In the genomic region with DNA sequence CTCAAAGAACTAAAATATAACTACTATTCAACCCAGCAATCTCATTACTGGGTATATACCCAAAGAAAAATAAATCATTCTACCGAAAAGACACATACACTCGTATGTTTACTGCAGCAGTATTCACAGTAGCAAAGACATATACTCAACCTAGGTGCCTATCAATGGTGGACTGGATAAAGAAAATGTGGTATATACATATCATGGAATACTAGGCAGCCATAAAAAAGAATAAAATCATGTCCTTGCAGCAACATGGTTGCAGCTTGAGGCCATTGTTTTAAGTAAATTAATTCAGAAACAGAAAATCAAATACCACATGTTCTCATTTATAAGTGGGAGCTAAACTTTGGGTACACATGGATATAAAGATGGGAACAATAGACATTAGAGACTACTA, we compare ENCODE assay signal across 31 cellular contexts.
DNase-seq lines count a peak whose midpoint lies in the region; ATAC-seq, FAIRE-seq and TF ChIP-seq lines count a peak whose summit lies in the region.
"Had no signal": no experiment of that assay in that cellular context is flagged by ENCODE, and none has a peak within 500 bp of the region (broad histone marks: within the 10 kb centered on the region; RNA-seq: fewer than 3 reads in every experiment).

No MANE protein-coding gene starts in this region.

- H3K4me3 ChIP-seq in HEK293 (ENCODE audit: low read depth, low read length) (no peak overlapping the region), K562 (no peak overlapping the region)
- H3K4me3 ChIP-seq: A549; BLaER1; BLaER1 treated with 17β-estradiol and CSF1 and Interleukin-3, amounts not matched to agents 10 nM and 100 nM had no signal

- TF ChIP-seq RAD21 in K562 (CRISPR knock-in tag; conservative IDR thresholded peaks at IDR 0.05 in 1 of 2, IDR thresholded peaks at IDR 0.05 in 1 of 2), result no peak

- no peaks in the 10 kb centered on the region for H3K9me1 ChIP-seq in K562 (ENCODE audit: control insufficient read depth, insufficient read depth, low read length)

- DNase-seq in K562 (ENCODE audit: extremely low read depth in 1 of 4, low spot score in 3 of 4) (no peak), UCSD-AML1 (lab: John Stamatoyannopoulos, UW; ENCODE audit: unreplicated experiment) (no peak)
- DNase-seq in activated effector memory CD4-positive, alpha-beta T cell treated with Interleukin-2 at 50 U/mL for 16 hours, result no peak
- DNase-seq: 8988T; ACHN; AML-193; BE2C; C1 segment of cervical spinal cord; Caco-2; Calu3; CD4-positive, alpha-beta memory T cell; CD4-positive, alpha-beta T cell; CD4-positive, CD25-positive, alpha-beta regulatory T cell; CD8-positive, alpha-beta memory T cell; CD8-positive, alpha-beta T cell; COR-L47; DMS 273 treated with DMSO at 0.1 percent for 48 hours; DMS153; DMS53; DMS79; DMS79 treated with DMSO at 0.1 percent for 48 hours; DND-41; EL had no signal

- no peak overlapping the region for H3K4me2 ChIP-seq in K562 (ENCODE audit: insufficient read depth, low read length)
- H3K4me2 ChIP-seq: A549; BLaER1; BLaER1 treated with 17β-estradiol and CSF1 and Interleukin-3, amounts not matched to agents 10 nM and 100 nM had no signal

- no peaks in the 10 kb centered on the region for H3K79me2 ChIP-seq in K562 (ENCODE audit: control insufficient read depth, insufficient read depth, low read length)

- CTCF ChIA-PET in HEK293 (lab: Yijun Ruan, JAX) (no interaction called here), K562 (lab: Yijun Ruan, JAX; ENCODE audit: low intra/inter-chr PET ratio) (no interaction called here)

- TF ChIP-seq EP300 in K562 (IDR thresholded peaks at IDR 0.05; ENCODE audit: low read length), result no peak

- H3K9me3 ChIP-seq in HEK293 (ENCODE audit: control insufficient read depth, insufficient read depth, low read depth, low read length) (no peaks in the 10 kb centered on the region), K562 (replicated peaks; ENCODE audit: control insufficient read depth, insufficient read depth, low read depth, low read length) (no peaks in the 10 kb centered on the region)
- H3K9me3 ChIP-seq: A549, BE2C, Caco-2 had no signal

- no peaks in the 10 kb centered on the region for H3K4me1 ChIP-seq in HEK293 (ENCODE audit: control insufficient read depth, insufficient read depth, low read length)
- H3K4me1 ChIP-seq in K562 (replicated peaks in 1 of 2; ENCODE audit: control insufficient read depth in 2 of 2, insufficient read depth in 2 of 2, low read length in 2 of 2), result peaks cover 16 to 25% of the 10 kb centered on the region in 2 experiments; a peak in 4 of 5 replicates
- H3K4me1 ChIP-seq: A549; BE2C; BLaER1; BLaER1 treated with 17β-estradiol and CSF1 and Interleukin-3, amounts not matched to agents 10 nM and 100 nM had no signal

- BruUV-seq in K562 (replicated peaks; lab: Mats Ljungman, UMichigan), result no TSS peak

- peak overlapping the region; percentile 88; the same call in 1 of the 2 replicates for H2AFZ ChIP-seq in K562 (ENCODE audit: low read depth, low read length)

- in situ Hi-C loops in K562 (cut with MboI), result no loop called here

- no peak for ATAC-seq in K562
- ATAC-seq: A549; CD8-positive, alpha-beta T cell had no signal

- no peaks in the 10 kb centered on the region for H3K36me3 ChIP-seq in HEK293 (ENCODE audit: control insufficient read depth in 2 of 2, insufficient read depth in 1 of 2, low read length in 2 of 2)
- H3K36me3 ChIP-seq in K562 (ENCODE audit: control insufficient read depth, insufficient read depth, low read length), result no peaks in the 10 kb centered on the region
- H3K36me3 ChIP-seq: BE2C; BLaER1; BLaER1 treated with 17β-estradiol and CSF1 and Interleukin-3, amounts not matched to agents 10 nM and 100 nM had no signal

- FAIRE-seq in K562 (lab: Jason Lieb, UNC), result no peak
- FAIRE-seq: A204.1, A549, D721Med had no signal

- H4K20me1 ChIP-seq in K562 (replicated peaks; ENCODE audit: control insufficient read depth, insufficient read depth, low read length), result no peaks in the 10 kb centered on the region
- H4K20me1 ChIP-seq: BLaER1; BLaER1 treated with 17β-estradiol and CSF1 and Interleukin-3, amounts not matched to agents 10 nM and 100 nM had no signal

- no peaks in the 10 kb centered on the region for H3K27me3 ChIP-seq in K562 (ENCODE audit: control insufficient read depth in 2 of 2, insufficient read depth in 2 of 2, low read length in 2 of 2)
- H3K27me3 ChIP-seq: BE2C; BLaER1; BLaER1 treated with 17β-estradiol and CSF1 and Interleukin-3, amounts not matched to agents 10 nM and 100 nM had no signal

- TF ChIP-seq POLR2A in K562 (conservative IDR thresholded peaks at IDR 0.05), result no peak

- no peak overlapping the region for H3K9ac ChIP-seq in K562 (ENCODE audit: insufficient read depth in 1 of 2, low read depth in 2 of 2, low read length in 2 of 2)
- H3K9ac ChIP-seq: BLaER1; BLaER1 treated with 17β-estradiol and CSF1 and Interleukin-3, amounts not matched to agents 10 nM and 100 nM had no signal

- intact Hi-C loops in K562 (cut with micrococcal nuclease), result no loop called here

- POLR2A ChIA-PET in HEK293 (lab: Yijun Ruan, JAX) (no interaction called here), K562 (lab: Yijun Ruan, JAX) (interaction anchor here (0.9 kb wide), 1 partner anchor 11 kb away, joined by 3 read pairs; no protein-coding TSS in a partner anchor)

- TF ChIP-seq CTCF in HEK293 (tag by site-specific recombination; IDR thresholded peaks at IDR 0.05), result no peak
- no peak for TF ChIP-seq CTCF in K562 (IDR thresholded peaks at IDR 0.05 in 2 of 3, conservative IDR thresholded peaks at IDR 0.05 in 1 of 3; ENCODE audit: insufficient read depth in 2 of 3, low read depth in 1 of 3, low read length in 3 of 3)

- H3K27ac ChIP-seq in HEK293 (ENCODE audit: extremely low read depth, low read depth, low read length) (no peak overlapping the region), K562 (ENCODE audit: extremely low read depth, low read depth, low read length) (no peak overlapping the region)
- H3K27ac ChIP-seq: 22Rv1; A549; BLaER1; BLaER1 treated with 17β-estradiol and CSF1 and Interleukin-3, amounts not matched to agents 10 nM and 100 nM; C4-2B had no signal

- WGBS in K562 (ENCODE audit: insufficient coverage, low coverage, missing lambda C conversion rate), result 67% methylated on average over 2 of the region's 2 CpGs

TF ChIP-seq in HEK293, 187 proteins besides CTCF, POLR2A, EP300 and RAD21:
- 0 out of 2 replicates have a peak, but pooled peaks have one; percentile 19 for TF ChIP-seq ZNF146 (tag by site-specific recombination; IDR thresholded peaks at IDR 0.05)
- TF ChIP-seq ZNF600 (tag by site-specific recombination; IDR thresholded peaks at IDR 0.05), result no peak
- no peak for TF ChIP-seq REPIN1 (tag by site-specific recombination; IDR thresholded peaks at IDR 0.05; ENCODE audit: low read depth)
- TF ChIP-seq, protein P1, sequence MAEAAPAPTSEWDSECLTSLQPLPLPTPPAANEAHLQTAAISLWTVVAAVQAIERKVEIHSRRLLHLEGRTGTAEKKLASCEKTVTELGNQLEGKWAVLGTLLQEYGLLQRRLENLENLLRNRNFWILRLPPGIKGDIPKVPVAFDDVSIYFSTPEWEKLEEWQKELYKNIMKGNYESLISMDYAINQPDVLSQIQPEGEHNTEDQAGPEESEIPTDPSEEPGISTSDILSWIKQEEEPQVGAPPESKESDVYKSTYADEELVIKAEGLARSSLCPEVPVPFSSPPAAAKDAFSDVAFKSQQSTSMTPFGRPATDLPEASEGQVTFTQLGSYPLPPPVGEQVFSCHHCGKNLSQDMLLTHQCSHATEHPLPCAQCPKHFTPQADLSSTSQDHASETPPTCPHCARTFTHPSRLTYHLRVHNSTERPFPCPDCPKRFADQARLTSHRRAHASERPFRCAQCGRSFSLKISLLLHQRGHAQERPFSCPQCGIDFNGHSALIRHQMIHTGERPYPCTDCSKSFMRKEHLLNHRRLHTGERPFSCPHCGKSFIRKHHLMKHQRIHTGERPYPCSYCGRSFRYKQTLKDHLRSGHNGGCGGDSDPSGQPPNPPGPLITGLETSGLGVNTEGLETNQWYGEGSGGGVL (tag by site-specific recombination; IDR thresholded peaks at IDR 0.05), result no peak

TF ChIP-seq in K562, 482 proteins besides CTCF, POLR2A, EP300 and RAD21 (continues in another document):
- TF ChIP-seq, protein P2, sequence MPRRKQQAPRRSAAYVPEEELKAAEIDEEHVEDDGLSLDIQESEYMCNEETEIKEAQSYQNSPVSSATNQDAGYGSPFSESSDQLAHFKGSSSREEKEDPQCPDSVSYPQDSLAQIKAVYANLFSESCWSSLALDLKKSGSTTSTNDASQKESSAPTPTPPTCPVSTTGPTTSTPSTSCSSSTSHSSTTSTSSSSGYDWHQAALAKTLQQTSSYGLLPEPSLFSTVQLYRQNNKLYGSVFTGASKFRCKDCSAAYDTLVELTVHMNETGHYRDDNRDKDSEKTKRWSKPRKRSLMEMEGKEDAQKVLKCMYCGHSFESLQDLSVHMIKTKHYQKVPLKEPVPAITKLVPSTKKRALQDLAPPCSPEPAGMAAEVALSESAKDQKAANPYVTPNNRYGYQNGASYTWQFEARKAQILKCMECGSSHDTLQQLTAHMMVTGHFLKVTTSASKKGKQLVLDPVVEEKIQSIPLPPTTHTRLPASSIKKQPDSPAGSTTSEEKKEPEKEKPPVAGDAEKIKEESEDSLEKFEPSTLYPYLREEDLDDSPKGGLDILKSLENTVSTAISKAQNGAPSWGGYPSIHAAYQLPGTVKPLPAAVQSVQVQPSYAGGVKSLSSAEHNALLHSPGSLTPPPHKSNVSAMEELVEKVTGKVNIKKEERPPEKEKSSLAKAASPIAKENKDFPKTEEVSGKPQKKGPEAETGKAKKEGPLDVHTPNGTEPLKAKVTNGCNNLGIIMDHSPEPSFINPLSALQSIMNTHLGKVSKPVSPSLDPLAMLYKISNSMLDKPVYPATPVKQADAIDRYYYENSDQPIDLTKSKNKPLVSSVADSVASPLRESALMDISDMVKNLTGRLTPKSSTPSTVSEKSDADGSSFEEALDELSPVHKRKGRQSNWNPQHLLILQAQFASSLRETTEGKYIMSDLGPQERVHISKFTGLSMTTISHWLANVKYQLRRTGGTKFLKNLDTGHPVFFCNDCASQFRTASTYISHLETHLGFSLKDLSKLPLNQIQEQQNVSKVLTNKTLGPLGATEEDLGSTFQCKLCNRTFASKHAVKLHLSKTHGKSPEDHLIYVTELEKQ (CRISPR knock-in tag; IDR thresholded peaks at IDR 0.05), result no peak
- no peak for TF ChIP-seq ATF1 (CRISPR knock-in tag; IDR thresholded peaks at IDR 0.05)
- TF ChIP-seq ATF1 (tag; IDR thresholded peaks at IDR 0.05), result 0 out of 2 replicates have a peak, but pooled peaks have one; percentile 5
- peak; percentile 66 for TF ChIP-seq RBM25 (IDR thresholded peaks at IDR 0.05; ENCODE audit: low read depth, low read length, severe bottlenecking)
- no peak for TF ChIP-seq NCOA4 (IDR thresholded peaks at IDR 0.05; ENCODE audit: partially characterized antibody)
